In genomic region chr6:169451065-169451840, GRCh38 we compare ENCODE assay signal across 1 cellular context.
TF ChIP-seq lines count a peak whose summit lies in the region.

No MANE protein-coding gene starts in this region.

TF ChIP-seq in K562, 482 proteins besides CTCF, POLR2A, EP300 and RAD21 (continued from another document):
- TF ChIP-seq, protein P1, sequence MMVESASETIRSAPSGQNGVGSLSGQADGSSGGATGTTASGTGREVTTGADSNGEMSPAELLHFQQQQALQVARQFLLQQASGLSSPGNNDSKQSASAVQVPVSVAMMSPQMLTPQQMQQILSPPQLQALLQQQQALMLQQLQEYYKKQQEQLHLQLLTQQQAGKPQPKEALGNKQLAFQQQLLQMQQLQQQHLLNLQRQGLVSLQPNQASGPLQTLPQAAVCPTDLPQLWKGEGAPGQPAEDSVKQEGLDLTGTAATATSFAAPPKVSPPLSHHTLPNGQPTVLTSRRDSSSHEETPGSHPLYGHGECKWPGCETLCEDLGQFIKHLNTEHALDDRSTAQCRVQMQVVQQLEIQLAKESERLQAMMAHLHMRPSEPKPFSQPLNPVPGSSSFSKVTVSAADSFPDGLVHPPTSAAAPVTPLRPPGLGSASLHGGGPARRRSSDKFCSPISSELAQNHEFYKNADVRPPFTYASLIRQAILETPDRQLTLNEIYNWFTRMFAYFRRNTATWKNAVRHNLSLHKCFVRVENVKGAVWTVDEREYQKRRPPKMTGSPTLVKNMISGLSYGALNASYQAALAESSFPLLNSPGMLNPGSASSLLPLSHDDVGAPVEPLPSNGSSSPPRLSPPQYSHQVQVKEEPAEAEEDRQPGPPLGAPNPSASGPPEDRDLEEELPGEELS (CRISPR knock-in tag; IDR thresholded peaks at IDR 0.05; ENCODE audit: borderline replicate concordance) = no peak
- 0 out of 2 replicates have a peak, but pooled peaks have one; percentile 12 for TF ChIP-seq SMARCE1 (IDR thresholded peaks at IDR 0.05)
- TF ChIP-seq KLF10 (CRISPR knock-in tag; IDR thresholded peaks at IDR 0.05) = no peak
- peak; percentile 23; the same call in 1 of the 2 replicates for TF ChIP-seq RAD51 (IDR thresholded peaks at IDR 0.05; ENCODE audit: borderline replicate concordance, low read depth)
- TF ChIP-seq IRF9 (tag; IDR thresholded peaks at IDR 0.05) = no peak
- TF ChIP-seq MEIS2 (IDR thresholded peaks at IDR 0.05; ENCODE audit: partially characterized antibody) = peak; percentile 74
- TF ChIP-seq SMARCA5 (IDR thresholded peaks at IDR 0.05) = no peak
- TF ChIP-seq ZNF778 (CRISPR knock-in tag; IDR thresholded peaks at IDR 0.05) = no peak
TF ChIP-seq in K562: peak in this region for 24.
